Comparison of ENCODE assay signal across 8 cellular contexts in genomic region chr17:59617141-59617757, GRCh38. TPM values are rescaled to one million over a fixed set of nuclear protein-coding genes. Genes with fewer than 3 reads are reported as not detected.
DNase-seq lines count a peak whose midpoint lies in the region; ATAC-seq and TF ChIP-seq lines count a peak whose summit lies in the region.
"Had no signal": no experiment of that assay in that cellular context is flagged by ENCODE, and none has a peak within 500 bp of the region (broad histone marks: within the 10 kb centered on the region; RNA-seq: fewer than 3 reads in every experiment).

No MANE protein-coding gene starts in this region.

- H3K36me3 Mint-ChIP-seq in HFFc6 (ENCODE audit: low read depth) (peaks cover 22% of the 10 kb centered on the region), nephron progenitor cell (ENCODE audit: low read depth) (peaks cover 4% of the 10 kb centered on the region)
- H3K36me3 Mint-ChIP-seq in activated T-helper 1 cell treated with anti-CD3 and anti-CD28 coated beads, Interleukin-12 subunit alpha, Interleukin-12 subunit beta, Interleukin-2, Interleukin-4 antibody, amounts not matched to agents 30 ng/mL and 10 ng/mL and 1 ng/mL, durations not matched to agents 14 hours and 24 hours and 36 hours (ENCODE audit: low read depth): peaks cover 6% of the 10 kb centered on the region

- no peaks in the 10 kb centered on the region; the same call in 1 of the 2 replicates for H3K27me3 Mint-ChIP-seq in HFFc6 (ENCODE audit: insufficient read depth)
- no peaks in the 10 kb centered on the region for H3K27me3 Mint-ChIP-seq in activated T-helper 1 cell treated with anti-CD3 and anti-CD28 coated beads, Interleukin-12 subunit alpha, Interleukin-12 subunit beta, Interleukin-2, Interleukin-4 antibody, amounts not matched to agents 30 ng/mL and 10 ng/mL and 1 ng/mL, durations not matched to agents 14 hours and 24 hours and 36 hours (ENCODE audit: insufficient read depth)
- H3K27me3 Mint-ChIP-seq in nephron progenitor cell (ENCODE audit: low read depth, poor library complexity): no peaks in the 10 kb centered on the region

- H3K4me1 Mint-ChIP-seq in HFFc6 (ENCODE audit: low read depth) (peaks cover 40% of the 10 kb centered on the region), nephron progenitor cell (peaks cover 32% of the 10 kb centered on the region)
- H3K4me1 Mint-ChIP-seq in activated T-helper 1 cell treated with anti-CD3 and anti-CD28 coated beads, Interleukin-12 subunit alpha, Interleukin-12 subunit beta, Interleukin-2, Interleukin-4 antibody, amounts not matched to agents 30 ng/mL and 10 ng/mL and 1 ng/mL, durations not matched to agents 14 hours and 24 hours and 36 hours (ENCODE audit: low read depth): peaks cover 43% of the 10 kb centered on the region

- H3K9me3 Mint-ChIP-seq in HFFc6: no peaks in the 10 kb centered on the region
- H3K9me3 Mint-ChIP-seq in activated T-helper 1 cell treated with anti-CD3 and anti-CD28 coated beads, Interleukin-12 subunit alpha, Interleukin-12 subunit beta, Interleukin-2, Interleukin-4 antibody, amounts not matched to agents 30 ng/mL and 10 ng/mL and 1 ng/mL, durations not matched to agents 14 hours and 24 hours and 36 hours: no peaks in the 10 kb centered on the region
- H3K9me3 Mint-ChIP-seq in nephron progenitor cell: no peaks in the 10 kb centered on the region

- intact Hi-C loops in activated T-helper 1 cell treated with anti-CD3 and anti-CD28 coated beads, Interleukin-12 subunit alpha, Interleukin-12 subunit beta, Interleukin-2, Interleukin-4 antibody, amounts not matched to agents 30 ng/mL and 10 ng/mL and 1 ng/mL, durations not matched to agents 14 hours and 24 hours and 36 hours (cut with micrococcal nuclease): loop anchor here (5.0 to 10.0 kb wide), 2 partner anchors 220 to 512 kb away; partner anchors contain the start of gene TRIM37

- no peak for TF ChIP-seq CTCF in HFFc6 (IDR thresholded peaks at IDR 0.05)
- TF ChIP-seq CTCF in nephron progenitor cell (IDR thresholded peaks at IDR 0.05): no peak

- DNase-seq in DMS53 (lab: John Stamatoyannopoulos, UW) (peak; percentile 71), HFFc6 (no peak), nephron progenitor cell (no peak), NCI-H1092 treated with DMSO at 0.1 percent for 48 hours (lab: John Stamatoyannopoulos, UW) (no peak), NCI-H1048 (lab: John Stamatoyannopoulos, UW) (no peak)
- no peak for DNase-seq in activated T-helper 1 cell treated with anti-CD3 and anti-CD28 coated beads, Interleukin-12 subunit alpha, Interleukin-12 subunit beta, Interleukin-2, Interleukin-4 antibody, amounts not matched to agents 30 ng/mL and 10 ng/mL and 1 ng/mL, durations not matched to agents 14 hours and 24 hours and 36 hours (ENCODE audit: low spot score)

- H3K27ac Mint-ChIP-seq in HFFc6 (peak overlapping the region; percentile 100), nephron progenitor cell (no peak overlapping the region)
- H3K27ac Mint-ChIP-seq in activated T-helper 1 cell treated with anti-CD3 and anti-CD28 coated beads, Interleukin-12 subunit alpha, Interleukin-12 subunit beta, Interleukin-2, Interleukin-4 antibody, amounts not matched to agents 30 ng/mL and 10 ng/mL and 1 ng/mL, durations not matched to agents 14 hours and 24 hours and 36 hours: no peak overlapping the region

- no peak for ATAC-seq in HG03439 (IDR thresholded peaks at IDR 0.05; ENCODE audit: unreplicated experiment)
- ATAC-seq: gastroesophageal sphincter had no signal

- H3K4me3 Mint-ChIP-seq in HFFc6 (peak overlapping the region; percentile 95; the same call in 1 of the 2 replicates), nephron progenitor cell (peak overlapping the region; percentile 99)
- peak overlapping the region; percentile 97 for H3K4me3 Mint-ChIP-seq in activated T-helper 1 cell treated with anti-CD3 and anti-CD28 coated beads, Interleukin-12 subunit alpha, Interleukin-12 subunit beta, Interleukin-2, Interleukin-4 antibody, amounts not matched to agents 30 ng/mL and 10 ng/mL and 1 ng/mL, durations not matched to agents 14 hours and 24 hours and 36 hours

RNA-seq across cellular contexts. Expression of gene CLTC, which starts 2.4 kb away (rescaled TPM):
- total RNA-seq in HFFc6 (2021; fragmentation: NEBNext Ultra II Directional; extraction: Animal tissue kit (Norgen Biotek cat#: 25700)): 100 to 1,000 TPM; 354 to 460 (median 397) TPM
- 176 and 186 TPM in 2 replicates for total RNA-seq in activated T-helper 1 cell treated with anti-CD3 and anti-CD28 coated beads, Interleukin-12 subunit alpha, Interleukin-12 subunit beta, Interleukin-2, Interleukin-4 antibody, amounts not matched to agents 30 ng/mL and 10 ng/mL and 1 ng/mL, durations not matched to agents 14 hours and 24 hours and 36 hours

RNA-seq across cellular contexts. Expression of gene DHX40, which starts 51.8 kb away (rescaled TPM):
- total RNA-seq in HFFc6 (2021; fragmentation: NEBNext Ultra II Directional; extraction: Animal tissue kit (Norgen Biotek cat#: 25700)): 10 to 100 TPM; 24.8 to 31.4 (median 28.5) TPM
- 16.8 and 17.1 TPM in 2 replicates for total RNA-seq in activated T-helper 1 cell treated with anti-CD3 and anti-CD28 coated beads, Interleukin-12 subunit alpha, Interleukin-12 subunit beta, Interleukin-2, Interleukin-4 antibody, amounts not matched to agents 30 ng/mL and 10 ng/mL and 1 ng/mL, durations not matched to agents 14 hours and 24 hours and 36 hours
